In the genomic region with DNA sequence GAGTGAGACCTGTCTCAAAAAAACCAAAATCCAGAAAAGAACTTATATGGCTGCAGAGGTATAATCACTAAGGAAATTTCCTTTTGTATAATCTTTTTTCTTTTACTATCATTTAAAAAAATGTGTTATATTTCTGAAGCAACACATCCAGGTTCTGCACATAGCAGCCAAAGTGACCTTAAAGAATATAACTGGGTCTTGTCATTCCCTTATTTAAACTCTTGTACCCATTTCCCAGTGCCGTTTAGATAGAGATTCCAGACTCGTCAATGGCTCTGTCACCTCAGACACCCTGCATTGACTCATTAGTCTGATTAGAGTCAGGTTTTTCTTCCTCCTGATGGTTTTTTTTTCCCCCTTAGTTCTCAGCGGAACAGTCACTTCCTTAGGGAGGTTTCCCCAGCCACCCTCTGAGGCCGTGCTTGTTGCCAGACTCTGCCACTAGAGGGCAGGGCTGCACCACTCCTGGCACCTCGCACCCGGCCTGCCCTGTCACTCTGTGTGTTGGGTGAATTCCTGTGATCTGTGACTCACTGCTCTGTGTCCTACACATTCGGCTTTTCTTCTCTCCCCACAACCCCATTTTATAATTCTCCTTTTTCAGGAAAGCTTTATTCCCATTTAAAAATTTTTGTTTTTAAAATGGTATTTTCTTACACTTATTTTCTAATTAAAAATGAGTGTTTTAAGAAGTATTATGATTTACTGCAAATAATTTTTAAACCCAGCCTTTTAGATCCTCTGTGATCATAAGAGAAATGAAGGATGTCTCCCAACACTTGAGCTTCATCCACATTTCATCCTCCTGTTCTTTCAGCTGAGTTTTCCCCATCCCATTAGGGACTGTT, we compare ENCODE assay signal across 1 cellular context.
TF ChIP-seq lines count a peak whose summit lies in the region.

No MANE protein-coding gene starts in this region.

TF ChIP-seq in GM12878, 131 proteins besides CTCF, POLR2A, EP300 and RAD21 (continued from another document and continues in another):
- TF ChIP-seq RB1 (IDR thresholded peaks at IDR 0.05; ENCODE audit: borderline replicate concordance) (no peak), SPI1 (IDR thresholded peaks at IDR 0.05; ENCODE audit: borderline replicate concordance, insufficient read depth, low read depth, low read length) (peak; percentile 56; the same call in 1 of the 2 replicates), RELA (IDR thresholded peaks at IDR 0.05; ENCODE audit: borderline replicate concordance, partially characterized antibody) (no peak), SIX5 (IDR thresholded peaks at IDR 0.05; ENCODE audit: low read depth, low read length, severe bottlenecking) (no peak), ASH2L (IDR thresholded peaks at IDR 0.05; ENCODE audit: borderline replicate concordance, low read depth) (no peak), BCL11A (IDR thresholded peaks at IDR 0.05; ENCODE audit: low read depth, low read length) (no peak), GATAD2B (conservative IDR thresholded peaks at IDR 0.05; ENCODE audit: low read depth) (no peak), STAT1 (conservative IDR thresholded peaks at IDR 0.05) (no peak), SMARCA5 (IDR thresholded peaks at IDR 0.05) (no peak), IRF4 (IDR thresholded peaks at IDR 0.05; ENCODE audit: low read depth, low read length) (peak; percentile 58; the same call in 1 of the 2 replicates), ZSCAN29 (IDR thresholded peaks at IDR 0.05) (no peak), CREM (IDR thresholded peaks at IDR 0.05; ENCODE audit: low read depth) (peak; percentile 29; the same call in 1 of the 2 replicates), BACH1 (IDR thresholded peaks at IDR 0.05; ENCODE audit: borderline replicate concordance) (no peak; the same call in 1 of the 2 replicates), RFX5 (IDR thresholded peaks at IDR 0.05; ENCODE audit: low read depth, low read length) (no peak), NRF1 (conservative IDR thresholded peaks at IDR 0.05; ENCODE audit: low read depth, low read length) (no peak), IKZF2 (IDR thresholded peaks at IDR 0.05) (peak; percentile 61 to 68), CBFB (IDR thresholded peaks at IDR 0.05; ENCODE audit: low read depth) (no peak), FOXM1 (IDR thresholded peaks at IDR 0.05; ENCODE audit: low read depth, low read length) (no peak), KLF5 (IDR thresholded peaks at IDR 0.05; ENCODE audit: partially characterized antibody) (no peak), NR2C2 (IDR thresholded peaks at IDR 0.05; ENCODE audit: borderline replicate concordance, control insufficient read depth, insufficient read length, low read depth) (no peak), E2F4 (IDR thresholded peaks at IDR 0.05; ENCODE audit: low read depth, low read length) (no peak), RCOR1 (conservative IDR thresholded peaks at IDR 0.05; ENCODE audit: low read depth, low read length) (no peak), YBX1 (IDR thresholded peaks at IDR 0.05) (no peak), SREBF2 (IDR thresholded peaks at IDR 0.05; ENCODE audit: low read length) (no peak), BMI1 (IDR thresholded peaks at IDR 0.05; ENCODE audit: borderline replicate concordance) (no peak), SREBF1 (IDR thresholded peaks at IDR 0.05; ENCODE audit: low read length) (no peak)
- TF ChIP-seq, protein P1, sequence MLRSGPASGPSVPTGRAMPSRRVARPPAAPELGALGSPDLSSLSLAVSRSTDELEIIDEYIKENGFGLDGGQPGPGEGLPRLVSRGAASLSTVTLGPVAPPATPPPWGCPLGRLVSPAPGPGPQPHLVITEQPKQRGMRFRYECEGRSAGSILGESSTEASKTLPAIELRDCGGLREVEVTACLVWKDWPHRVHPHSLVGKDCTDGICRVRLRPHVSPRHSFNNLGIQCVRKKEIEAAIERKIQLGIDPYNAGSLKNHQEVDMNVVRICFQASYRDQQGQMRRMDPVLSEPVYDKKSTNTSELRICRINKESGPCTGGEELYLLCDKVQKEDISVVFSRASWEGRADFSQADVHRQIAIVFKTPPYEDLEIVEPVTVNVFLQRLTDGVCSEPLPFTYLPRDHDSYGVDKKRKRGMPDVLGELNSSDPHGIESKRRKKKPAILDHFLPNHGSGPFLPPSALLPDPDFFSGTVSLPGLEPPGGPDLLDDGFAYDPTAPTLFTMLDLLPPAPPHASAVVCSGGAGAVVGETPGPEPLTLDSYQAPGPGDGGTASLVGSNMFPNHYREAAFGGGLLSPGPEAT (IDR thresholded peaks at IDR 0.05; ENCODE audit: low read depth): peak; percentile 74
- TF ChIP-seq, protein P2, sequence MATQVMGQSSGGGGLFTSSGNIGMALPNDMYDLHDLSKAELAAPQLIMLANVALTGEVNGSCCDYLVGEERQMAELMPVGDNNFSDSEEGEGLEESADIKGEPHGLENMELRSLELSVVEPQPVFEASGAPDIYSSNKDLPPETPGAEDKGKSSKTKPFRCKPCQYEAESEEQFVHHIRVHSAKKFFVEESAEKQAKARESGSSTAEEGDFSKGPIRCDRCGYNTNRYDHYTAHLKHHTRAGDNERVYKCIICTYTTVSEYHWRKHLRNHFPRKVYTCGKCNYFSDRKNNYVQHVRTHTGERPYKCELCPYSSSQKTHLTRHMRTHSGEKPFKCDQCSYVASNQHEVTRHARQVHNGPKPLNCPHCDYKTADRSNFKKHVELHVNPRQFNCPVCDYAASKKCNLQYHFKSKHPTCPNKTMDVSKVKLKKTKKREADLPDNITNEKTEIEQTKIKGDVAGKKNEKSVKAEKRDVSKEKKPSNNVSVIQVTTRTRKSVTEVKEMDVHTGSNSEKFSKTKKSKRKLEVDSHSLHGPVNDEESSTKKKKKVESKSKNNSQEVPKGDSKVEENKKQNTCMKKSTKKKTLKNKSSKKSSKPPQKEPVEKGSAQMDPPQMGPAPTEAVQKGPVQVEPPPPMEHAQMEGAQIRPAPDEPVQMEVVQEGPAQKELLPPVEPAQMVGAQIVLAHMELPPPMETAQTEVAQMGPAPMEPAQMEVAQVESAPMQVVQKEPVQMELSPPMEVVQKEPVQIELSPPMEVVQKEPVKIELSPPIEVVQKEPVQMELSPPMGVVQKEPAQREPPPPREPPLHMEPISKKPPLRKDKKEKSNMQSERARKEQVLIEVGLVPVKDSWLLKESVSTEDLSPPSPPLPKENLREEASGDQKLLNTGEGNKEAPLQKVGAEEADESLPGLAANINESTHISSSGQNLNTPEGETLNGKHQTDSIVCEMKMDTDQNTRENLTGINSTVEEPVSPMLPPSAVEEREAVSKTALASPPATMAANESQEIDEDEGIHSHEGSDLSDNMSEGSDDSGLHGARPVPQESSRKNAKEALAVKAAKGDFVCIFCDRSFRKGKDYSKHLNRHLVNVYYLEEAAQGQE (IDR thresholded peaks at IDR 0.05; ENCODE audit: low read depth, low read length): no peak
- TF ChIP-seq, protein P3, sequence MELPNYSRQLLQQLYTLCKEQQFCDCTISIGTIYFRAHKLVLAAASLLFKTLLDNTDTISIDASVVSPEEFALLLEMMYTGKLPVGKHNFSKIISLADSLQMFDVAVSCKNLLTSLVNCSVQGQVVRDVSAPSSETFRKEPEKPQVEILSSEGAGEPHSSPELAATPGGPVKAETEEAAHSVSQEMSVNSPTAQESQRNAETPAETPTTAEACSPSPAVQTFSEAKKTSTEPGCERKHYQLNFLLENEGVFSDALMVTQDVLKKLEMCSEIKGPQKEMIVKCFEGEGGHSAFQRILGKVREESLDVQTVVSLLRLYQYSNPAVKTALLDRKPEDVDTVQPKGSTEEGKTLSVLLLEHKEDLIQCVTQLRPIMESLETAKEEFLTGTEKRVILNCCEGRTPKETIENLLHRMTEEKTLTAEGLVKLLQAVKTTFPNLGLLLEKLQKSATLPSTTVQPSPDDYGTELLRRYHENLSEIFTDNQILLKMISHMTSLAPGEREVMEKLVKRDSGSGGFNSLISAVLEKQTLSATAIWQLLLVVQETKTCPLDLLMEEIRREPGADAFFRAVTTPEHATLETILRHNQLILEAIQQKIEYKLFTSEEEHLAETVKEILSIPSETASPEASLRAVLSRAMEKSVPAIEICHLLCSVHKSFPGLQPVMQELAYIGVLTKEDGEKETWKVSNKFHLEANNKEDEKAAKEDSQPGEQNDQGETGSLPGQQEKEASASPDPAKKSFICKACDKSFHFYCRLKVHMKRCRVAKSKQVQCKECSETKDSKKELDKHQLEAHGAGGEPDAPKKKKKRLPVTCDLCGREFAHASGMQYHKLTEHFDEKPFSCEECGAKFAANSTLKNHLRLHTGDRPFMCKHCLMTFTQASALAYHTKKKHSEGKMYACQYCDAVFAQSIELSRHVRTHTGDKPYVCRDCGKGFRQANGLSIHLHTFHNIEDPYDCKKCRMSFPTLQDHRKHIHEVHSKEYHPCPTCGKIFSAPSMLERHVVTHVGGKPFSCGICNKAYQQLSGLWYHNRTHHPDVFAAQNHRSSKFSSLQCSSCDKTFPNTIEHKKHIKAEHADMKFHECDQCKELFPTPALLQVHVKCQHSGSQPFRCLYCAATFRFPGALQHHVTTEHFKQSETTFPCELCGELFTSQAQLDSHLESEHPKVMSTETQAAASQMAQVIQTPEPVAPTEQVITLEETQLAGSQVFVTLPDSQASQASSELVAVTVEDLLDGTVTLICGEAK (IDR thresholded peaks at IDR 0.05; ENCODE audit: borderline replicate concordance): no peak
- TF ChIP-seq, protein P4, sequence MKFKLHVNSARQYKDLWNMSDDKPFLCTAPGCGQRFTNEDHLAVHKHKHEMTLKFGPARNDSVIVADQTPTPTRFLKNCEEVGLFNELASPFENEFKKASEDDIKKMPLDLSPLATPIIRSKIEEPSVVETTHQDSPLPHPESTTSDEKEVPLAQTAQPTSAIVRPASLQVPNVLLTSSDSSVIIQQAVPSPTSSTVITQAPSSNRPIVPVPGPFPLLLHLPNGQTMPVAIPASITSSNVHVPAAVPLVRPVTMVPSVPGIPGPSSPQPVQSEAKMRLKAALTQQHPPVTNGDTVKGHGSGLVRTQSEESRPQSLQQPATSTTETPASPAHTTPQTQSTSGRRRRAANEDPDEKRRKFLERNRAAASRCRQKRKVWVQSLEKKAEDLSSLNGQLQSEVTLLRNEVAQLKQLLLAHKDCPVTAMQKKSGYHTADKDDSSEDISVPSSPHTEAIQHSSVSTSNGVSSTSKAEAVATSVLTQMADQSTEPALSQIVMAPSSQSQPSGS (IDR thresholded peaks at IDR 0.05; ENCODE audit: low read length): 0 out of 2 replicates have a peak, but pooled peaks have one; percentile 17
- TF ChIP-seq, protein P5, sequence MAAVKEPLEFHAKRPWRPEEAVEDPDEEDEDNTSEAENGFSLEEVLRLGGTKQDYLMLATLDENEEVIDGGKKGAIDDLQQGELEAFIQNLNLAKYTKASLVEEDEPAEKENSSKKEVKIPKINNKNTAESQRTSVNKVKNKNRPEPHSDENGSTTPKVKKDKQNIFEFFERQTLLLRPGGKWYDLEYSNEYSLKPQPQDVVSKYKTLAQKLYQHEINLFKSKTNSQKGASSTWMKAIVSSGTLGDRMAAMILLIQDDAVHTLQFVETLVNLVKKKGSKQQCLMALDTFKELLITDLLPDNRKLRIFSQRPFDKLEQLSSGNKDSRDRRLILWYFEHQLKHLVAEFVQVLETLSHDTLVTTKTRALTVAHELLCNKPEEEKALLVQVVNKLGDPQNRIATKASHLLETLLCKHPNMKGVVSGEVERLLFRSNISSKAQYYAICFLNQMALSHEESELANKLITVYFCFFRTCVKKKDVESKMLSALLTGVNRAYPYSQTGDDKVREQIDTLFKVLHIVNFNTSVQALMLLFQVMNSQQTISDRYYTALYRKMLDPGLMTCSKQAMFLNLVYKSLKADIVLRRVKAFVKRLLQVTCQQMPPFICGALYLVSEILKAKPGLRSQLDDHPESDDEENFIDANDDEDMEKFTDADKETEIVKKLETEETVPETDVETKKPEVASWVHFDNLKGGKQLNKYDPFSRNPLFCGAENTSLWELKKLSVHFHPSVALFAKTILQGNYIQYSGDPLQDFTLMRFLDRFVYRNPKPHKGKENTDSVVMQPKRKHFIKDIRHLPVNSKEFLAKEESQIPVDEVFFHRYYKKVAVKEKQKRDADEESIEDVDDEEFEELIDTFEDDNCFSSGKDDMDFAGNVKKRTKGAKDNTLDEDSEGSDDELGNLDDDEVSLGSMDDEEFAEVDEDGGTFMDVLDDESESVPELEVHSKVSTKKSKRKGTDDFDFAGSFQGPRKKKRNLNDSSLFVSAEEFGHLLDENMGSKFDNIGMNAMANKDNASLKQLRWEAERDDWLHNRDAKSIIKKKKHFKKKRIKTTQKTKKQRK (IDR thresholded peaks at IDR 0.05; ENCODE audit: low read depth, low read length): no peak
- TF ChIP-seq, protein P6, sequence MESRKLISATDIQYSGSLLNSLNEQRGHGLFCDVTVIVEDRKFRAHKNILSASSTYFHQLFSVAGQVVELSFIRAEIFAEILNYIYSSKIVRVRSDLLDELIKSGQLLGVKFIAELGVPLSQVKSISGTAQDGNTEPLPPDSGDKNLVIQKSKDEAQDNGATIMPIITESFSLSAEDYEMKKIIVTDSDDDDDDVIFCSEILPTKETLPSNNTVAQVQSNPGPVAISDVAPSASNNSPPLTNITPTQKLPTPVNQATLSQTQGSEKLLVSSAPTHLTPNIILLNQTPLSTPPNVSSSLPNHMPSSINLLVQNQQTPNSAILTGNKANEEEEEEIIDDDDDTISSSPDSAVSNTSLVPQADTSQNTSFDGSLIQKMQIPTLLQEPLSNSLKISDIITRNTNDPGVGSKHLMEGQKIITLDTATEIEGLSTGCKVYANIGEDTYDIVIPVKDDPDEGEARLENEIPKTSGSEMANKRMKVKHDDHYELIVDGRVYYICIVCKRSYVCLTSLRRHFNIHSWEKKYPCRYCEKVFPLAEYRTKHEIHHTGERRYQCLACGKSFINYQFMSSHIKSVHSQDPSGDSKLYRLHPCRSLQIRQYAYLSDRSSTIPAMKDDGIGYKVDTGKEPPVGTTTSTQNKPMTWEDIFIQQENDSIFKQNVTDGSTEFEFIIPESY (IDR thresholded peaks at IDR 0.05): no peak
